In the genomic region with DNA sequence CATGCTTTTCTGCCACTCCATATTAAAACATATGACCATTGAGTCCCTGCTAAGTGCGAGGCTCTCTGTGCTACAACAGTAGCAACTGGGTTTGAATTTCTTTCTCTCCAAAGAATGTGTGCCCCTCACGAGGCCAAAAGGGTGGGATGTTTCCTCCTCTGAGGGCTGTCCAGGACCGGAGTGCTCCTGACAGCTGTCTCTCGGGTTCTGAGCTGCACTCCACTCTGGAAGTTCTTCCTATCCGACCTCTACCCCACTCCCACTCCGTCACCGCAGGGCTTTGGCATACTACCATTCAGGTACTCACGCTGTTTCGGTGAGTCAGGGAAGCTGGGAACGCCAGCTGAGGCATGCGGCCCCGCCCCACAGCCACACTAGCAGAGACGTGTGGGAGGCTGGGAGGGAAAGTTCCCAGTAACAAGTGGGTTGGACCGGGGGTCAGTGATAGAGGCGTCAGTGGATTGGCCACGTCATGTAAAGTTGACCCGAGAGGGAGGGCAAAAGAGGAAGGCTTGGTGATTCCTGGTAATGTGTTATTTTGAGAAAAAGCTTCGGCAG, we compare ENCODE assay signal across 1 cellular context.
A peak's percentile ranks its signal among the peaks of the same experiment; 100 is the strongest.
TF ChIP-seq lines count a peak whose summit lies in the region.

No MANE protein-coding gene starts in this region.

TF ChIP-seq in K562, 482 proteins besides CTCF, POLR2A, EP300 and RAD21 (continued from another document and continues in another):
- TF ChIP-seq TOE1 (IDR thresholded peaks at IDR 0.05; ENCODE audit: borderline replicate concordance) = no peak
- TF ChIP-seq TOE1 (CRISPR knock-in tag; IDR thresholded peaks at IDR 0.05; ENCODE audit: borderline replicate concordance, low read depth) = no peak
- no peak for TF ChIP-seq NR2C2 (CRISPR knock-in tag; IDR thresholded peaks at IDR 0.05)
- peak; percentile 95 for TF ChIP-seq NR2C2 (tag; IDR thresholded peaks at IDR 0.05)
- TF ChIP-seq MLLT1 (IDR thresholded peaks at IDR 0.05) = no peak
- no peak for TF ChIP-seq CBFA2T2 (conservative IDR thresholded peaks at IDR 0.05)
- no peak for TF ChIP-seq POLR2AphosphoS2 (IDR thresholded peaks at IDR 0.05; ENCODE audit: low read length)
- no peak for TF ChIP-seq SRSF9 (IDR thresholded peaks at IDR 0.05; ENCODE audit: borderline replicate concordance, low read depth, low read length)
- no peak for TF ChIP-seq FOXJ3 (CRISPR knock-in tag; IDR thresholded peaks at IDR 0.05)
- TF ChIP-seq CHCHD3 (CRISPR knock-in tag; IDR thresholded peaks at IDR 0.05) = no peak
- TF ChIP-seq KDM1A (IDR thresholded peaks at IDR 0.05) = no peak
- TF ChIP-seq RB1 (IDR thresholded peaks at IDR 0.05; ENCODE audit: low read depth) = no peak
- no peak for TF ChIP-seq TAF15 (IDR thresholded peaks at IDR 0.05; ENCODE audit: low read depth, low read length)
- TF ChIP-seq, protein P1, sequence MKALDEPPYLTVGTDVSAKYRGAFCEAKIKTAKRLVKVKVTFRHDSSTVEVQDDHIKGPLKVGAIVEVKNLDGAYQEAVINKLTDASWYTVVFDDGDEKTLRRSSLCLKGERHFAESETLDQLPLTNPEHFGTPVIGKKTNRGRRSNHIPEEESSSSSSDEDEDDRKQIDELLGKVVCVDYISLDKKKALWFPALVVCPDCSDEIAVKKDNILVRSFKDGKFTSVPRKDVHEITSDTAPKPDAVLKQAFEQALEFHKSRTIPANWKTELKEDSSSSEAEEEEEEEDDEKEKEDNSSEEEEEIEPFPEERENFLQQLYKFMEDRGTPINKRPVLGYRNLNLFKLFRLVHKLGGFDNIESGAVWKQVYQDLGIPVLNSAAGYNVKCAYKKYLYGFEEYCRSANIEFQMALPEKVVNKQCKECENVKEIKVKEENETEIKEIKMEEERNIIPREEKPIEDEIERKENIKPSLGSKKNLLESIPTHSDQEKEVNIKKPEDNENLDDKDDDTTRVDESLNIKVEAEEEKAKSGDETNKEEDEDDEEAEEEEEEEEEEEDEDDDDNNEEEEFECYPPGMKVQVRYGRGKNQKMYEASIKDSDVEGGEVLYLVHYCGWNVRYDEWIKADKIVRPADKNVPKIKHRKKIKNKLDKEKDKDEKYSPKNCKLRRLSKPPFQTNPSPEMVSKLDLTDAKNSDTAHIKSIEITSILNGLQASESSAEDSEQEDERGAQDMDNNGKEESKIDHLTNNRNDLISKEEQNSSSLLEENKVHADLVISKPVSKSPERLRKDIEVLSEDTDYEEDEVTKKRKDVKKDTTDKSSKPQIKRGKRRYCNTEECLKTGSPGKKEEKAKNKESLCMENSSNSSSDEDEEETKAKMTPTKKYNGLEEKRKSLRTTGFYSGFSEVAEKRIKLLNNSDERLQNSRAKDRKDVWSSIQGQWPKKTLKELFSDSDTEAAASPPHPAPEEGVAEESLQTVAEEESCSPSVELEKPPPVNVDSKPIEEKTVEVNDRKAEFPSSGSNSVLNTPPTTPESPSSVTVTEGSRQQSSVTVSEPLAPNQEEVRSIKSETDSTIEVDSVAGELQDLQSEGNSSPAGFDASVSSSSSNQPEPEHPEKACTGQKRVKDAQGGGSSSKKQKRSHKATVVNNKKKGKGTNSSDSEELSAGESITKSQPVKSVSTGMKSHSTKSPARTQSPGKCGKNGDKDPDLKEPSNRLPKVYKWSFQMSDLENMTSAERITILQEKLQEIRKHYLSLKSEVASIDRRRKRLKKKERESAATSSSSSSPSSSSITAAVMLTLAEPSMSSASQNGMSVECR (CRISPR knock-in tag; IDR thresholded peaks at IDR 0.05) = peak; percentile 82; the same call in 1 of the 2 replicates
- TF ChIP-seq XRCC4 (IDR thresholded peaks at IDR 0.05; ENCODE audit: extremely low read depth, insufficient read depth, insufficient read length) = no peak
- TF ChIP-seq MTA3 (IDR thresholded peaks at IDR 0.05; ENCODE audit: borderline replicate concordance) = peak; percentile 44; the same call in 1 of the 2 replicates
- peak; percentile 82 for TF ChIP-seq MXI1 (IDR thresholded peaks at IDR 0.05; ENCODE audit: low read depth, low read length)
- no peak for TF ChIP-seq ZNF695 (CRISPR knock-in tag; IDR thresholded peaks at IDR 0.05)
- no peak for TF ChIP-seq CCNT2 (IDR thresholded peaks at IDR 0.05; ENCODE audit: borderline replicate concordance, extremely low read depth, insufficient read length, low read depth, low read length)
- TF ChIP-seq PML (IDR thresholded peaks at IDR 0.05; ENCODE audit: low read length) = no peak; the same call in 1 of the 2 replicates
- no peak; the same call in 1 of the 2 replicates for TF ChIP-seq FOXP1 (CRISPR knock-in tag; IDR thresholded peaks at IDR 0.05)
- TF ChIP-seq ZNF174 (CRISPR knock-in tag; IDR thresholded peaks at IDR 0.05) = no peak
- no peak for TF ChIP-seq RERE (CRISPR knock-in tag; IDR thresholded peaks at IDR 0.05; ENCODE audit: borderline replicate concordance)
- no peak for TF ChIP-seq E2F3 (CRISPR knock-in tag; IDR thresholded peaks at IDR 0.05)
- TF ChIP-seq, protein P2, sequence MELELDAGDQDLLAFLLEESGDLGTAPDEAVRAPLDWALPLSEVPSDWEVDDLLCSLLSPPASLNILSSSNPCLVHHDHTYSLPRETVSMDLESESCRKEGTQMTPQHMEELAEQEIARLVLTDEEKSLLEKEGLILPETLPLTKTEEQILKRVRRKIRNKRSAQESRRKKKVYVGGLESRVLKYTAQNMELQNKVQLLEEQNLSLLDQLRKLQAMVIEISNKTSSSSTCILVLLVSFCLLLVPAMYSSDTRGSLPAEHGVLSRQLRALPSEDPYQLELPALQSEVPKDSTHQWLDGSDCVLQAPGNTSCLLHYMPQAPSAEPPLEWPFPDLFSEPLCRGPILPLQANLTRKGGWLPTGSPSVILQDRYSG (tag; conservative IDR thresholded peaks at IDR 0.05; ENCODE audit: low read depth) = no peak
- no peak for TF ChIP-seq STAG1 (CRISPR knock-in tag; IDR thresholded peaks at IDR 0.05; ENCODE audit: borderline replicate concordance)
- no peak for TF ChIP-seq KAT2B (IDR thresholded peaks at IDR 0.05; ENCODE audit: low read depth, low read length)
- TF ChIP-seq ZNF76 (CRISPR knock-in tag; IDR thresholded peaks at IDR 0.05; ENCODE audit: borderline replicate concordance) = no peak
- peak; percentile 94 to 95 for TF ChIP-seq SIN3A (IDR thresholded peaks at IDR 0.05; ENCODE audit: borderline replicate concordance in 2 of 2, control insufficient read depth in 1 of 2, low read depth in 2 of 2, low read length in 2 of 2)
- no peak for TF ChIP-seq SIN3B (IDR thresholded peaks at IDR 0.05; ENCODE audit: low read depth)
- TF ChIP-seq PRPF4 (IDR thresholded peaks at IDR 0.05; ENCODE audit: insufficient read depth, low read depth, low read length, poor library complexity, severe bottlenecking) = no peak
- no peak for TF ChIP-seq E2F4 (CRISPR knock-in tag; IDR thresholded peaks at IDR 0.05; ENCODE audit: low read depth)
- no peak for TF ChIP-seq SP2 (IDR thresholded peaks at IDR 0.05; ENCODE audit: extremely low read depth, low read depth, low read length, poor library complexity, severe bottlenecking)
- TF ChIP-seq, protein P3, sequence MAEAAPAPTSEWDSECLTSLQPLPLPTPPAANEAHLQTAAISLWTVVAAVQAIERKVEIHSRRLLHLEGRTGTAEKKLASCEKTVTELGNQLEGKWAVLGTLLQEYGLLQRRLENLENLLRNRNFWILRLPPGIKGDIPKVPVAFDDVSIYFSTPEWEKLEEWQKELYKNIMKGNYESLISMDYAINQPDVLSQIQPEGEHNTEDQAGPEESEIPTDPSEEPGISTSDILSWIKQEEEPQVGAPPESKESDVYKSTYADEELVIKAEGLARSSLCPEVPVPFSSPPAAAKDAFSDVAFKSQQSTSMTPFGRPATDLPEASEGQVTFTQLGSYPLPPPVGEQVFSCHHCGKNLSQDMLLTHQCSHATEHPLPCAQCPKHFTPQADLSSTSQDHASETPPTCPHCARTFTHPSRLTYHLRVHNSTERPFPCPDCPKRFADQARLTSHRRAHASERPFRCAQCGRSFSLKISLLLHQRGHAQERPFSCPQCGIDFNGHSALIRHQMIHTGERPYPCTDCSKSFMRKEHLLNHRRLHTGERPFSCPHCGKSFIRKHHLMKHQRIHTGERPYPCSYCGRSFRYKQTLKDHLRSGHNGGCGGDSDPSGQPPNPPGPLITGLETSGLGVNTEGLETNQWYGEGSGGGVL (CRISPR knock-in tag; IDR thresholded peaks at IDR 0.05) = no peak
- no peak for TF ChIP-seq ZNF232 (CRISPR knock-in tag; IDR thresholded peaks at IDR 0.05)
- TF ChIP-seq NFE2L1 (tag; IDR thresholded peaks at IDR 0.05; ENCODE audit: borderline replicate concordance, low read depth) = no peak
- no peak; the same call in 1 of the 2 replicates for TF ChIP-seq HCFC1 (IDR thresholded peaks at IDR 0.05; ENCODE audit: low read depth, low read length)
- no peak for TF ChIP-seq KDM5B (IDR thresholded peaks at IDR 0.05; ENCODE audit: insufficient replicate concordance, low read depth, low read length)
- peak; percentile 66; the same call in 1 of the 2 replicates for TF ChIP-seq NBN (IDR thresholded peaks at IDR 0.05; ENCODE audit: low read depth)
- TF ChIP-seq, protein P4, sequence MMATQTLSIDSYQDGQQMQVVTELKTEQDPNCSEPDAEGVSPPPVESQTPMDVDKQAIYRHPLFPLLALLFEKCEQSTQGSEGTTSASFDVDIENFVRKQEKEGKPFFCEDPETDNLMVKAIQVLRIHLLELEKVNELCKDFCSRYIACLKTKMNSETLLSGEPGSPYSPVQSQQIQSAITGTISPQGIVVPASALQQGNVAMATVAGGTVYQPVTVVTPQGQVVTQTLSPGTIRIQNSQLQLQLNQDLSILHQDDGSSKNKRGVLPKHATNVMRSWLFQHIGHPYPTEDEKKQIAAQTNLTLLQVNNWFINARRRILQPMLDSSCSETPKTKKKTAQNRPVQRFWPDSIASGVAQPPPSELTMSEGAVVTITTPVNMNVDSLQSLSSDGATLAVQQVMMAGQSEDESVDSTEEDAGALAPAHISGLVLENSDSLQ (IDR thresholded peaks at IDR 0.05) = peak; percentile 78
- no peak for TF ChIP-seq ARID3B (CRISPR knock-in tag; IDR thresholded peaks at IDR 0.05; ENCODE audit: borderline replicate concordance)
